1 cellular context compared by ENCODE assay signal in genomic region chr16:56876048-56876447, GRCh38.
A peak's percentile ranks its signal among the peaks of the same experiment; 100 is the strongest.
TF ChIP-seq lines count a peak whose summit lies in the region.

No MANE protein-coding gene starts in this region.

TF ChIP-seq in HepG2, 621 proteins besides CTCF, POLR2A, EP300 and RAD21:
- TF ChIP-seq NKX3-1 (CRISPR knock-in tag; IDR thresholded peaks at IDR 0.05) (no peak), ZNF280B (CRISPR knock-in tag; IDR thresholded peaks at IDR 0.05; ENCODE audit: borderline replicate concordance) (no peak), ZNF484 (CRISPR knock-in tag; IDR thresholded peaks at IDR 0.05; ENCODE audit: borderline replicate concordance, low read depth) (no peak), ATF7 (IDR thresholded peaks at IDR 0.05) (peak; percentile 60; the same call in 1 of the 2 replicates), ATF7 (CRISPR knock-in tag; IDR thresholded peaks at IDR 0.05) (no peak)
